15 cellular contexts compared by ENCODE assay signal in genomic region chr16:85385463-85386331, GRCh38.
DNase-seq lines count a peak whose midpoint lies in the region; ATAC-seq and TF ChIP-seq lines count a peak whose summit lies in the region.
"Had no signal": no experiment of that assay in that cellular context is flagged by ENCODE, and none has a peak within 500 bp of the region (broad histone marks: within the 10 kb centered on the region; RNA-seq: fewer than 3 reads in every experiment).

No MANE protein-coding gene starts in this region.

- H3K36me3 ChIP-seq in left ventricle myocardium inferior (no peaks in the 10 kb centered on the region), ovary (no peaks in the 10 kb centered on the region)
- H3K36me3 ChIP-seq: esophagus muscularis mucosa, prostate gland, uterus had no signal

- 74 to 83% (median 78%) methylated on average over 25 to 32 of the region's 32 CpGs for WGBS in ovary, 3 donors

- no peak for ATAC-seq in HG02885 (IDR thresholded peaks at IDR 0.05; ENCODE audit: poor library complexity, unreplicated experiment)
- ATAC-seq in omental fat pad (ENCODE audit: low FRiP score): no peak

- H3K9me3 ChIP-seq in left ventricle myocardium inferior (replicated peaks) (no peaks in the 10 kb centered on the region), ovary (no peaks in the 10 kb centered on the region)
- H3K9me3 ChIP-seq: esophagus muscularis mucosa, prostate gland, uterus had no signal

- TF ChIP-seq EP300 in ovary (IDR thresholded peaks at IDR 0.05): no peak

- intact Hi-C loops in left ventricle myocardium inferior (cut with micrococcal nuclease): no loop called here
- intact Hi-C loops in ovary (cut with DNase I): no loop called here

- H3K27ac ChIP-seq in left ventricle myocardium inferior (replicated peaks) (no peak overlapping the region), ovary (no peak overlapping the region)
- H3K27ac ChIP-seq: esophagus muscularis mucosa had no signal

- no peak for TF ChIP-seq CTCF in left ventricle myocardium inferior (IDR thresholded peaks at IDR 0.05; ENCODE audit: borderline replicate concordance)
- TF ChIP-seq CTCF in ovary (IDR thresholded peaks at IDR 0.05): no peak
- no peak for TF ChIP-seq CTCF in omental fat pad (IDR thresholded peaks at IDR 0.05)

- no peak overlapping the region for H3K4me3 ChIP-seq in left ventricle myocardium inferior
- no peak overlapping the region for H3K4me3 ChIP-seq in ovary
- H3K4me3 ChIP-seq: esophagus muscularis mucosa, prostate gland, uterus had no signal

- DNase-seq in COLO668 (lab: John Stamatoyannopoulos, UW; ENCODE audit: unreplicated experiment): peak; percentile 55
- DNase-seq in NCI-H524 treated with DMSO at 0.1 percent for 48 hours (lab: John Stamatoyannopoulos, UW): peak; percentile 45
- peak; percentile 10 for DNase-seq in left ventricle myocardium inferior
- peak in 4 of 5 donors; percentile 7 to 41 (median 26) for DNase-seq in ovary
- no peak for DNase-seq in omental fat pad (ENCODE audit: low spot score)
- DNase-seq in NCI-H2029 (lab: John Stamatoyannopoulos, UW): no peak
- DNase-seq in superior temporal gyrus (ENCODE audit: extremely low spot score): no peak
- DNase-seq: activated naive CD4-positive, alpha-beta T cell treated with anti-CD3 and anti-CD28 coated beads, Interleukin-2, amount 50 U/mL, for 16 hours; C1 segment of cervical spinal cord; KG1; stimulated activated CD4-positive, alpha-beta T cell treated with anti-CD3 and anti-CD28 coated beads, Interleukin-1b, Interleukin-23, amount 100 ng/mL, for 48 hours had no signal

- H3K4me1 ChIP-seq in left ventricle myocardium inferior: peaks cover 18% of the 10 kb centered on the region
- peaks cover 2% of the 10 kb centered on the region for H3K4me1 ChIP-seq in ovary (ENCODE audit: insufficient read depth)

- H3K27me3 ChIP-seq in left ventricle myocardium inferior (ENCODE audit: low read depth) (no peaks in the 10 kb centered on the region), ovary (no peaks in the 10 kb centered on the region)
- H3K27me3 ChIP-seq: esophagus muscularis mucosa, uterus had no signal

- no peak for TF ChIP-seq POLR2A in ovary (IDR thresholded peaks at IDR 0.05)

Comparison
In these comparisons a context has a peak if more than half of its experiments do, and no peak if none do; other contexts are left out.
1. DNase-seq: peak in COLO668 (single experiment), NCI-H524 treated with DMSO at 0.1 percent for 48 hours (single experiment), left ventricle myocardium inferior (single experiment) and ovary (4 of 5); none in omental fat pad (single experiment), NCI-H2029 (single experiment) and superior temporal gyrus (single experiment).